1 cellular context compared by ENCODE assay signal in the genomic region with DNA sequence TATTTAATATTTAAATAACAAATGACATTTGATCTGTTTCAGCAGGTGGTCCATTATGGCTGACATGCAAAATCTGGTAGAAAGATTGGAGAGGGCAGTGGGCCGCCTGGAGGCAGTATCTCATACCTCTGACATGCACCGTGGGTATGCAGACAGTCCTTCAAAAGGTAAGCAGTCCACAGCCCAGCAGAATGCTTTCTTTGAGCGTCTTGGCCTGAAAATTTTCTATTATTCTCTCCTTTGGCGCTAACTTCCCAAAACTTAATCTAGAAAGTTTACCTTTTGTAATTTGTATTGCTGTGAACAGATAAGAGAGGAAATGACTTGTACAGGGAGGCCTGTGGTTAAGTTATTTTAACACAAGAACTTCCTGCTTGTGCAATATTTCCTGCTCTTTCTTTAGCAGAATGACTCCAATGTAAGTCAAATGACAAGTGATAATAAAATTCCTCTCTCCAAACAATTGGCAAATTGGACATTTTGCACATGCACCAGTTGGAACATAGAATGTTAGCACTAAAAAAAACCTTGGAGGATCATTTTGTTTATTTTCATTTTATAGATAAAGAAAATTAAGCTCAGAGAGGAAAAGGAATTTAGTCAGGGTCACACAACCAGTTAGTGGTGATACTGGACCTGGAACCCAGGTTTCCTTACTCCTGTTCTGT.
TF ChIP-seq lines count a peak whose summit lies in the region.

No MANE protein-coding gene starts in this region.

TF ChIP-seq in SK-N-SH, 30 proteins besides CTCF, POLR2A, EP300 and RAD21 (continued from another document):
- TF ChIP-seq REST (IDR thresholded peaks at IDR 0.05; ENCODE audit: low read depth, low read length): no peak
- TF ChIP-seq, protein P1, sequence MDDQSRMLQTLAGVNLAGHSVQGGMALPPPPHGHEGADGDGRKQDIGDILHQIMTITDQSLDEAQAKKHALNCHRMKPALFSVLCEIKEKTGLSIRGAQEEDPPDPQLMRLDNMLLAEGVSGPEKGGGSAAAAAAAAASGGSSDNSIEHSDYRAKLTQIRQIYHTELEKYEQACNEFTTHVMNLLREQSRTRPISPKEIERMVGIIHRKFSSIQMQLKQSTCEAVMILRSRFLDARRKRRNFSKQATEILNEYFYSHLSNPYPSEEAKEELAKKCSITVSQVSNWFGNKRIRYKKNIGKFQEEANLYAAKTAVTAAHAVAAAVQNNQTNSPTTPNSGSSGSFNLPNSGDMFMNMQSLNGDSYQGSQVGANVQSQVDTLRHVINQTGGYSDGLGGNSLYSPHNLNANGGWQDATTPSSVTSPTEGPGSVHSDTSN (IDR thresholded peaks at IDR 0.05): no peak
